8 cellular contexts compared by ENCODE assay signal in the genomic region with DNA sequence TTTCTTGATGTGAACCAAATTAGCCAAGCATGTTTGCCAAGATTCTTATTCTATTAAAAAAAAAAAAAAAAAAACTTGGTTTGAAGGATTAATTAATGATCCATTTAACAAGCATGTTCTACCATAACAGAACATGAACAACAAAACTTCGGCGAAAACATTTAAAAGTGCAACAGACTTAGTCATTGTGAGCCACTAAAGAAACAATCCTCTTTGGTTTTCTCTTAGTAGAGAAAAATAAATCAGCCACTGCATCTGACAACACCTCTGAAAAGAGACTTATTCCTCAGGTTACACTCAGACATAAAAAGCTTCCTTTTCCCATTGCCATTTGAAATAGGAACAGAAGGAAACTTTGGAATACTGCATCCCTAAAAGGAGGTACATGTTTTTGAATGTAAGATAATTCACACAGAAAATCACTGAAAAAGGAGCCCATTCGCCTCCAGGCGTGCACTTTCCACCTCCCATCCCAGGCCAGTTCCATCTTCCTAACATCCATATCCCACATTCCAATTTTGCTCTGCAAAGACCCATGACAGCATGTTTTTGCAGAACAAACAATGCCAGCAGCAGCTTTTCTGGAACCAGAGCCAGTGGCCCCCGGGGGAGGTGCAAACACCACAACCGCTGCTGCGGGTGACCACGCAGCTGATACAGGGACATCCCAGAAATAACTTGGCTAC.
DNase-seq lines count a peak whose midpoint lies in the region; ATAC-seq and FAIRE-seq lines count a peak whose summit lies in the region.

No MANE protein-coding gene starts in this region.

- no peak for ATAC-seq in HG02763 (IDR thresholded peaks at IDR 0.05; ENCODE audit: unreplicated experiment)
- no peak for ATAC-seq in GM21717 (IDR thresholded peaks at IDR 0.05; ENCODE audit: unreplicated experiment)
- ATAC-seq in activated CD4-positive, CD25-positive, alpha-beta regulatory T cell treated with anti-CD3 and anti-CD28 coated beads, Interleukin-2, amount 50 U/mL, for 24 hours, result no peak

- DNase-seq in HTR-8/SVneo (ENCODE audit: insufficient read length, low spot score) (no peak), astrocyte of the hippocampus (ENCODE audit: low read depth, low spot score) (peak; percentile 86), iris pigment epithelial cell (ENCODE audit: low read depth) (peak; percentile 63), stromal cell of bone marrow (ENCODE audit: low read depth) (peak; percentile 53)
- DNase-seq in stimulated activated CD4-positive, alpha-beta T cell treated with anti-CD3 and anti-CD28 coated beads, Interleukin-2, amount 100 ng/mL, for 48 hours, result no peak

- peak; percentile 73 for FAIRE-seq in HTR-8/SVneo (lab: Jason Lieb, UNC)

Comparison
In these comparisons a context has a peak if more than half of its experiments do, and no peak if none do; other contexts are left out.
1. DNase-seq: peak in astrocyte of the hippocampus (single experiment), iris pigment epithelial cell (single experiment) and stromal cell of bone marrow (single experiment); none in HTR-8/SVneo (single experiment) and stimulated activated CD4-positive, alpha-beta T cell treated with anti-CD3 and anti-CD28 coated beads, Interleukin-2, amount 100 ng/mL, for 48 hours (0 of 2).